Comparison of ENCODE assay signal across 1 cellular context in genomic region chr7:45917658-45918057, GRCh38.
A peak's percentile ranks its signal among the peaks of the same experiment; 100 is the strongest.
TF ChIP-seq lines count a peak whose summit lies in the region.

No MANE protein-coding gene starts in this region.

TF ChIP-seq in HepG2, 621 proteins besides CTCF, POLR2A, EP300 and RAD21 (continued from another document and continues in another):
- TF ChIP-seq KDM2A (CRISPR knock-in tag; IDR thresholded peaks at IDR 0.05; ENCODE audit: borderline replicate concordance, low read depth): peak; percentile 69; the same call in 1 of the 2 replicates
- no peak for TF ChIP-seq TOE1 (CRISPR knock-in tag; IDR thresholded peaks at IDR 0.05)
- no peak for TF ChIP-seq ZNF776 (CRISPR knock-in tag; IDR thresholded peaks at IDR 0.05)
- TF ChIP-seq FOXA1 (IDR thresholded peaks at IDR 0.05): no peak
- TF ChIP-seq FOXA1 (CRISPR knock-in tag; IDR thresholded peaks at IDR 0.05): no peak
- no peak for TF ChIP-seq MIXL1 (CRISPR knock-in tag; IDR thresholded peaks at IDR 0.05)
- no peak for TF ChIP-seq THAP11 (CRISPR knock-in tag; IDR thresholded peaks at IDR 0.05)
- TF ChIP-seq ZNF614 (CRISPR knock-in tag; IDR thresholded peaks at IDR 0.05; ENCODE audit: borderline replicate concordance): no peak
- TF ChIP-seq ZNF883 (CRISPR knock-in tag; IDR thresholded peaks at IDR 0.05; ENCODE audit: not compliant biosample characterization): no peak
- TF ChIP-seq HMGXB3 (CRISPR knock-in tag; IDR thresholded peaks at IDR 0.05; ENCODE audit: borderline replicate concordance): no peak
- TF ChIP-seq HNF1B (CRISPR knock-in tag; IDR thresholded peaks at IDR 0.05): 0 out of 2 replicates have a peak, but pooled peaks have one; percentile 24
- no peak for TF ChIP-seq MLX (CRISPR knock-in tag; IDR thresholded peaks at IDR 0.05)
- TF ChIP-seq ZNF687 (CRISPR knock-in tag; IDR thresholded peaks at IDR 0.05): peak; percentile 42; the same call in 1 of the 2 replicates
- TF ChIP-seq IRX3 (CRISPR knock-in tag; IDR thresholded peaks at IDR 0.05; ENCODE audit: borderline replicate concordance, low read depth): no peak
- no peak for TF ChIP-seq ATF6 (CRISPR knock-in tag; conservative IDR thresholded peaks at IDR 0.05)
- TF ChIP-seq ZNF552 (CRISPR knock-in tag; IDR thresholded peaks at IDR 0.05; ENCODE audit: borderline replicate concordance): no peak
- no peak for TF ChIP-seq ZSCAN5A (CRISPR knock-in tag; IDR thresholded peaks at IDR 0.05; ENCODE audit: borderline replicate concordance)
- TF ChIP-seq ZBTB10 (CRISPR knock-in tag; IDR thresholded peaks at IDR 0.05; ENCODE audit: borderline replicate concordance): no peak
- TF ChIP-seq RARG (CRISPR knock-in tag; IDR thresholded peaks at IDR 0.05; ENCODE audit: low read depth): no peak
- no peak for TF ChIP-seq ZNF20 (CRISPR knock-in tag; IDR thresholded peaks at IDR 0.05)
- TF ChIP-seq ZNF605 (CRISPR knock-in tag; IDR thresholded peaks at IDR 0.05): 0 out of 2 replicates have a peak, but pooled peaks have one; percentile 30
- TF ChIP-seq REST (IDR thresholded peaks at IDR 0.05; ENCODE audit: borderline replicate concordance in 1 of 2, low read depth in 1 of 2, low read length in 2 of 2): no peak
- TF ChIP-seq CREBL2 (CRISPR knock-in tag; IDR thresholded peaks at IDR 0.05; ENCODE audit: borderline replicate concordance): no peak
- no peak for TF ChIP-seq ZNF788 (CRISPR knock-in tag; IDR thresholded peaks at IDR 0.05; ENCODE audit: borderline replicate concordance)
- TF ChIP-seq ZNF800 (CRISPR knock-in tag; IDR thresholded peaks at IDR 0.05): no peak
- TF ChIP-seq SAFB2 (CRISPR knock-in tag; IDR thresholded peaks at IDR 0.05; ENCODE audit: borderline replicate concordance, low read depth): no peak
- TF ChIP-seq ZNF17 (CRISPR knock-in tag; IDR thresholded peaks at IDR 0.05): no peak
- TF ChIP-seq SMC3 (IDR thresholded peaks at IDR 0.05; ENCODE audit: low read length): peak; percentile 80
- TF ChIP-seq DDIT3 (CRISPR knock-in tag; IDR thresholded peaks at IDR 0.05): no peak
- no peak for TF ChIP-seq ZNF747 (CRISPR knock-in tag; IDR thresholded peaks at IDR 0.05; ENCODE audit: borderline replicate concordance)
- TF ChIP-seq BORCS8-MEF2B (CRISPR knock-in tag; IDR thresholded peaks at IDR 0.05): no peak
- peak; percentile 80 for TF ChIP-seq XRCC5 (optimal IDR thresholded peaks at IDR 0.05; ENCODE audit: low read length)
